1 cellular context compared by ENCODE assay signal in genomic region chr20:31675828-31676533, GRCh38.
TF ChIP-seq lines count a peak whose summit lies in the region.

No MANE protein-coding gene starts in this region.

TF ChIP-seq in SK-N-SH treated with all-trans-retinoic acid at 6 μM for 48 hours, 23 proteins besides CTCF, POLR2A, EP300 and RAD21 (continued from another document):
- TF ChIP-seq PATZ1 (CRISPR knock-in tag; IDR thresholded peaks at IDR 0.05; ENCODE audit: borderline replicate concordance) = no peak
- TF ChIP-seq POU6F1 (CRISPR knock-in tag; IDR thresholded peaks at IDR 0.05; ENCODE audit: borderline replicate concordance, low read depth) = no peak
